1 cellular context compared by ENCODE assay signal in the genomic region with DNA sequence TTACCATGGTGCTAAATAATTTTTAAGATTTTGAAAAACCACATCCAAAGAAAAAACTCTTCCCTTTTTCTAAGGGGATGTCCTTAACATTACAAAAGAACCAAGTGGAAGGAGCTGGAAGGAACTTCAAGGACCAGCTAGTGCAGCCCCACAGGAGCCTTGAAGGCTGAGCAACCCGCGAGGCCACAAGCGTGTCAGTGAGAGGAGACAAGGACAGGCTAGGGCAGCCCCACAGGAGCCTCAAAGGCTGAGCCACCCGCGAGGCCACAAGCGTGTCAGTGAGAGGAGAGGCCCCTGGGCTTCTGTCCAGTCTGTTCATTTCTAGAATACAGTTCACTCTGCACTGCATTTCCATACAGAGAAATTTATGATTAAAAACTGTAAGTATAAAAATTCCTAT.
TF ChIP-seq lines count a peak whose summit lies in the region.

No MANE protein-coding gene starts in this region.

TF ChIP-seq in GM23338, 12 proteins besides CTCF, POLR2A, EP300 and RAD21:
- TF ChIP-seq, protein P1, sequence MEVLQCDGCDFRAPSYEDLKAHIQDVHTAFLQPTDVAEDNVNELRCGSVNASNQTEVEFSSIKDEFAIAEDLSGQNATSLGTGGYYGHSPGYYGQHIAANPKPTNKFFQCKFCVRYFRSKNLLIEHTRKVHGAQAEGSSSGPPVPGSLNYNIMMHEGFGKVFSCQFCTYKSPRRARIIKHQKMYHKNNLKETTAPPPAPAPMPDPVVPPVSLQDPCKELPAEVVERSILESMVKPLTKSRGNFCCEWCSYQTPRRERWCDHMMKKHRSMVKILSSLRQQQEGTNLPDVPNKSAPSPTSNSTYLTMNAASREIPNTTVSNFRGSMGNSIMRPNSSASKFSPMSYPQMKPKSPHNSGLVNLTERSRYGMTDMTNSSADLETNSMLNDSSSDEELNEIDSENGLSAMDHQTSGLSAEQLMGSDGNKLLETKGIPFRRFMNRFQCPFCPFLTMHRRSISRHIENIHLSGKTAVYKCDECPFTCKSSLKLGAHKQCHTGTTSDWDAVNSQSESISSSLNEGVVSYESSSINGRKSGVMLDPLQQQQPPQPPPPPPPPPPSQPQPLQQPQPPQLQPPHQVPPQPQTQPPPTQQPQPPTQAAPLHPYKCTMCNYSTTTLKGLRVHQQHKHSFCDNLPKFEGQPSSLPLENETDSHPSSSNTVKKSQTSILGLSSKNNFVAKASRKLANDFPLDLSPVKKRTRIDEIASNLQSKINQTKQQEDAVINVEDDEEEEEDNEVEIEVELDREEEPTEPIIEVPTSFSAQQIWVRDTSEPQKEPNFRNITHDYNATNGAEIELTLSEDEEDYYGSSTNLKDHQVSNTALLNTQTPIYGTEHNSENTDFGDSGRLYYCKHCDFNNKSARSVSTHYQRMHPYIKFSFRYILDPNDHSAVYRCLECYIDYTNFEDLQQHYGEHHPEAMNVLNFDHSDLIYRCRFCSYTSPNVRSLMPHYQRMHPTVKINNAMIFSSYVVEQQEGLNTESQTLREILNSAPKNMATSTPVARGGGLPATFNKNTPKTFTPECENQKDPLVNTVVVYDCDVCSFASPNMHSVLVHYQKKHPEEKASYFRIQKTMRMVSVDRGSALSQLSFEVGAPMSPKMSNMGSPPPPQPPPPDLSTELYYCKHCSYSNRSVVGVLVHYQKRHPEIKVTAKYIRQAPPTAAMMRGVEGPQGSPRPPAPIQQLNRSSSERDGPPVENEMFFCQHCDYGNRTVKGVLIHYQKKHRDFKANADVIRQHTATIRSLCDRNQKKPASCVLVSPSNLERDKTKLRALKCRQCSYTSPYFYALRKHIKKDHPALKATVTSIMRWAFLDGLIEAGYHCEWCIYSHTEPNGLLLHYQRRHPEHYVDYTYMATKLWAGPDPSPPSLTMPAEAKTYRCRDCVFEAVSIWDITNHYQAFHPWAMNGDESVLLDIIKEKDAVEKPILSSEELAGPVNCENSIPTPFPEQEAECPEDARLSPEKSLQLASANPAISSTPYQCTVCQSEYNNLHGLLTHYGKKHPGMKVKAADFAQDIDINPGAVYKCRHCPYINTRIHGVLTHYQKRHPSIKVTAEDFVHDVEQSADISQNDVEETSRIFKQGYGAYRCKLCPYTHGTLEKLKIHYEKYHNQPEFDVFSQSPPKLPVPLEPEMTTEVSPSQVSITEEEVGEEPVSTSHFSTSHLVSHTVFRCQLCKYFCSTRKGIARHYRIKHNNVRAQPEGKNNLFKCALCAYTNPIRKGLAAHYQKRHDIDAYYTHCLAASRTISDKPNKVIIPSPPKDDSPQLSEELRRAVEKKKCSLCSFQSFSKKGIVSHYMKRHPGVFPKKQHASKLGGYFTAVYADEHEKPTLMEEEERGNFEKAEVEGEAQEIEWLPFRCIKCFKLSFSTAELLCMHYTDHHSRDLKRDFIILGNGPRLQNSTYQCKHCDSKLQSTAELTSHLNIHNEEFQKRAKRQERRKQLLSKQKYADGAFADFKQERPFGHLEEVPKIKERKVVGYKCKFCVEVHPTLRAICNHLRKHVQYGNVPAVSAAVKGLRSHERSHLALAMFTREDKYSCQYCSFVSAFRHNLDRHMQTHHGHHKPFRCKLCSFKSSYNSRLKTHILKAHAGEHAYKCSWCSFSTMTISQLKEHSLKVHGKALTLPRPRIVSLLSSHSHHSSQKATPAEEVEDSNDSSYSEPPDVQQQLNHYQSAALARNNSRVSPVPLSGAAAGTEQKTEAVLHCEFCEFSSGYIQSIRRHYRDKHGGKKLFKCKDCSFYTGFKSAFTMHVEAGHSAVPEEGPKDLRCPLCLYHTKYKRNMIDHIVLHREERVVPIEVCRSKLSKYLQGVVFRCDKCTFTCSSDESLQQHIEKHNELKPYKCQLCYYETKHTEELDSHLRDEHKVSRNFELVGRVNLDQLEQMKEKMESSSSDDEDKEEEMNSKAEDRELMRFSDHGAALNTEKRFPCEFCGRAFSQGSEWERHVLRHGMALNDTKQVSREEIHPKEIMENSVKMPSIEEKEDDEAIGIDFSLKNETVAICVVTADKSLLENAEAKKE (CRISPR knock-in tag; IDR thresholded peaks at IDR 0.05): no peak
- TF ChIP-seq, protein P2, sequence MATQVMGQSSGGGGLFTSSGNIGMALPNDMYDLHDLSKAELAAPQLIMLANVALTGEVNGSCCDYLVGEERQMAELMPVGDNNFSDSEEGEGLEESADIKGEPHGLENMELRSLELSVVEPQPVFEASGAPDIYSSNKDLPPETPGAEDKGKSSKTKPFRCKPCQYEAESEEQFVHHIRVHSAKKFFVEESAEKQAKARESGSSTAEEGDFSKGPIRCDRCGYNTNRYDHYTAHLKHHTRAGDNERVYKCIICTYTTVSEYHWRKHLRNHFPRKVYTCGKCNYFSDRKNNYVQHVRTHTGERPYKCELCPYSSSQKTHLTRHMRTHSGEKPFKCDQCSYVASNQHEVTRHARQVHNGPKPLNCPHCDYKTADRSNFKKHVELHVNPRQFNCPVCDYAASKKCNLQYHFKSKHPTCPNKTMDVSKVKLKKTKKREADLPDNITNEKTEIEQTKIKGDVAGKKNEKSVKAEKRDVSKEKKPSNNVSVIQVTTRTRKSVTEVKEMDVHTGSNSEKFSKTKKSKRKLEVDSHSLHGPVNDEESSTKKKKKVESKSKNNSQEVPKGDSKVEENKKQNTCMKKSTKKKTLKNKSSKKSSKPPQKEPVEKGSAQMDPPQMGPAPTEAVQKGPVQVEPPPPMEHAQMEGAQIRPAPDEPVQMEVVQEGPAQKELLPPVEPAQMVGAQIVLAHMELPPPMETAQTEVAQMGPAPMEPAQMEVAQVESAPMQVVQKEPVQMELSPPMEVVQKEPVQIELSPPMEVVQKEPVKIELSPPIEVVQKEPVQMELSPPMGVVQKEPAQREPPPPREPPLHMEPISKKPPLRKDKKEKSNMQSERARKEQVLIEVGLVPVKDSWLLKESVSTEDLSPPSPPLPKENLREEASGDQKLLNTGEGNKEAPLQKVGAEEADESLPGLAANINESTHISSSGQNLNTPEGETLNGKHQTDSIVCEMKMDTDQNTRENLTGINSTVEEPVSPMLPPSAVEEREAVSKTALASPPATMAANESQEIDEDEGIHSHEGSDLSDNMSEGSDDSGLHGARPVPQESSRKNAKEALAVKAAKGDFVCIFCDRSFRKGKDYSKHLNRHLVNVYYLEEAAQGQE (IDR thresholded peaks at IDR 0.05; ENCODE audit: unreplicated experiment): no peak
- no peak for TF ChIP-seq ZNF331 (CRISPR knock-in tag; IDR thresholded peaks at IDR 0.05; ENCODE audit: low read depth)
TF ChIP-seq in GM23338: peak in this region for 0.
